Comparison of ENCODE assay signal across 9 cellular contexts in the genomic region with DNA sequence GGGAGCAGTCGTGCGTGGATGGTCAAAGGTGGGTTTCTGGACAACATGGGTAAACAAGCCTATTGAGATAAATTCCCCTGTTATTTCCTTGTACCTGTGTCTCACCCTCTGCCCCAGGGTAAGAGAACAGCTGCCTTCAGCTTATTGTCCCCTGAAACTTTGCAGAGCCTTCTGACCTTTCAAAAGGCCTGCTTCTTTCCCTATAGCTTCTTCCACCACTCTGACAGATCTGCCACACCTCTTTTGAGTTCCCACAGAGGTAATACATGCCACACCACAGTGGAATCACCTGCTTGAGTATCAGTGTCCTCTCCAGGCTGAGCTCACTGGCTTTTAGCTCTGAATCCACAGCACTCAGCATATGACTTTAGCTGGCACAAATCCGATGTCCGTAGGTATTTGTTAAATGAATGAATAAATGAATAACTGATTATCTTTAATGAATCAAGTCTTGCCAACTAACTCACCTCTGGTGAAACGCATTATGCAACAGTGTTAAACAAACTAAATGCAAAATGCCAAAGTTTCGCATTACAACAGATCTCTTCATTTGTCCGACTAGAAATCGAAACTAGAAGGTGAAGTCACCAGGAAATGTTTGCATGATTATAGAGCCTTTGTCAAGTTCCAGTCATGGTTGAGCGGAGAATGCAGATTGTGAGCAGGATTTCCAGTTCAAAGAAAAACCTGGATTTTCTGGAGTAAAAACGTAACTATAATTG. TPM values are rescaled to one million over a fixed set of nuclear protein-coding genes. Genes with fewer than 3 reads are reported as not detected.
DNase-seq lines count a peak whose midpoint lies in the region; ATAC-seq, FAIRE-seq and TF ChIP-seq lines count a peak whose summit lies in the region.
"Had no signal": no experiment of that assay in that cellular context is flagged by ENCODE, and none has a peak within 500 bp of the region (broad histone marks: within the 10 kb centered on the region; RNA-seq: fewer than 3 reads in every experiment).

No MANE protein-coding gene starts in this region.

- DNase-seq in GM23248 (peak; percentile 19), NCI-H526 (lab: John Stamatoyannopoulos, UW) (peak; percentile 60 to 65), epithelial cell of prostate (ENCODE audit: low read depth, low spot score) (peak; percentile 95), pancreas (peak in 4 of 6 donors; percentile 11 to 51 (median 32)), SHP77 treated with DMSO at 0.1 percent for 48 hours (lab: John Stamatoyannopoulos, UW) (no peak), C1 segment of cervical spinal cord (lab: John Stamatoyannopoulos, UW) (no peak), GM20000 (ENCODE audit: low spot score) (no peak)
- DNase-seq in activated CD4-positive, alpha-beta T cell treated with anti-CD3 and anti-CD28 coated beads, Interleukin-2, amount 50 U/mL, for 1 hour: no peak
- DNase-seq: NCI-H226 had no signal

- H3K27me3 ChIP-seq in GM23248 (replicated peaks; ENCODE audit: insufficient read depth): no peaks in the 10 kb centered on the region
- H3K27me3 ChIP-seq in pancreas: no peaks in the 10 kb centered on the region

- H3K36me3 ChIP-seq in GM23248 (ENCODE audit: low read depth) (no peaks in the 10 kb centered on the region), pancreas (no peaks in the 10 kb centered on the region)

- no peak overlapping the region for H3K27ac ChIP-seq in GM23248
- peak overlapping the region; percentile 93 for H3K27ac ChIP-seq in epithelial cell of prostate
- peak overlapping the region; percentile 75 to 89 (median 81) for H3K27ac ChIP-seq in pancreas

- H3K4me2 ChIP-seq in GM23248 (ENCODE audit: unreplicated experiment): peak overlapping the region; percentile 65

- peak overlapping the region; percentile 66 for H2AFZ ChIP-seq in GM23248

- FAIRE-seq in pancreas (lab: Jason Lieb, UNC): no peak

- H3K9ac ChIP-seq in GM23248: no peak overlapping the region

- H4K20me1 ChIP-seq in GM23248 (ENCODE audit: insufficient read depth): no peaks in the 10 kb centered on the region

- 30 to 39% methylated on average over 10 of the region's 10 CpGs for WGBS in GM23248 (ENCODE audit: low coverage in 1 of 2, low lambda C conversion rate in 2 of 2, missing lambda C conversion rate in 2 of 2), 2 experiments
- 19 to 23% methylated on average over 10 of the region's 10 CpGs for WGBS in pancreas, 2 donors

- no peaks in the 10 kb centered on the region for H3K9me2 ChIP-seq in GM23248 (ENCODE audit: insufficient read depth)

- peak; percentile 86 to 91 (median 88) for ATAC-seq in pancreas

- H3K4me3 ChIP-seq in GM23248 (peak overlapping the region; percentile 63), pancreas (peak overlapping the region in 3 of 4 donors; percentile 21 to 36 (median 24))

- peaks cover 6% of the 10 kb centered on the region; the same call in 1 of the 2 replicates for H3K4me1 ChIP-seq in GM23248 (ENCODE audit: insufficient read depth)
- peaks cover 0 to 17% (median 7%) of the 10 kb centered on the region in 3 donors for H3K4me1 ChIP-seq in pancreas

- in situ Hi-C loops in GM23248 (cut with MboI): no loop called here

- H3K9me3 ChIP-seq in GM23248 (ENCODE audit: low read depth) (no peaks in the 10 kb centered on the region), pancreas (no peaks in the 10 kb centered on the region)

- intact Hi-C loops in pancreas (cut with DNase I): no loop called here

- H3K79me2 ChIP-seq in GM23248 (ENCODE audit: insufficient read depth): no peaks in the 10 kb centered on the region

- TF ChIP-seq CTCF in pancreas (IDR thresholded peaks at IDR 0.05) (no peak), GM20000 (IDR thresholded peaks at IDR 0.05; ENCODE audit: extremely low read depth, missing control alignments) (no peak)

- H3F3A ChIP-seq in GM23248 (ENCODE audit: insufficient read depth): no peaks in the 10 kb centered on the region

RNA-seq across cellular contexts. Expression of gene DYNAP, which starts 16.3 kb away (rescaled TPM):
- total RNA-seq in GM23248 (2014; rRNA removed; shearing (Covaris generic)): not detected in 2 replicates
- not detected in 2 replicates for polyA plus RNA-seq in GM23248 (2016; fragmentation: Nextera tagmentation; extraction: Ambion mirVana)
- total RNA-seq in pancreas: not detected
- polyA plus RNA-seq in pancreas: not detected

Comparison
In these comparisons a context has a peak if more than half of its experiments do, and no peak if none do; other contexts are left out.
1. DNase-seq: peak in GM23248 (single experiment), NCI-H526 (2 of 2), epithelial cell of prostate (single experiment) and pancreas (4 of 6); none in SHP77 treated with DMSO at 0.1 percent for 48 hours (single experiment), activated CD4-positive, alpha-beta T cell treated with anti-CD3 and anti-CD28 coated beads, Interleukin-2, amount 50 U/mL, for 1 hour (single experiment), C1 segment of cervical spinal cord (0 of 14) and GM20000 (single experiment).